1 cellular context compared by ENCODE assay signal in genomic region chr19:41316306-41316920, GRCh38.
TF ChIP-seq lines count a peak whose summit lies in the region.

No MANE protein-coding gene starts in this region.

TF ChIP-seq in K562, 482 proteins besides CTCF, POLR2A, EP300 and RAD21:
- TF ChIP-seq RBFOX2 (IDR thresholded peaks at IDR 0.05; ENCODE audit: low read depth, low read length): peak; percentile 57; the same call in 1 of the 2 replicates
- 0 out of 2 replicates have a peak, but pooled peaks have one; percentile 31 for TF ChIP-seq RBM14 (IDR thresholded peaks at IDR 0.05; ENCODE audit: borderline replicate concordance, insufficient read depth, low read depth, low read length)
- TF ChIP-seq CEBPB (tag; IDR thresholded peaks at IDR 0.05): no peak
- TF ChIP-seq BRD9 (IDR thresholded peaks at IDR 0.05; ENCODE audit: low read depth, partially characterized antibody): no peak
- peak; percentile 63 for TF ChIP-seq POLR2G (IDR thresholded peaks at IDR 0.05; ENCODE audit: low read depth, low read length)
